In genomic region chr16:83817022-83817421, GRCh38 we compare ENCODE assay signal across 19 cellular contexts. TPM values are rescaled to one million over a fixed set of nuclear protein-coding genes. Genes with fewer than 3 reads are reported as not detected.
DNase-seq lines count a peak whose midpoint lies in the region; ATAC-seq, FAIRE-seq and TF ChIP-seq lines count a peak whose summit lies in the region.
"Had no signal": no experiment of that assay in that cellular context is flagged by ENCODE, and none has a peak within 500 bp of the region (broad histone marks: within the 10 kb centered on the region; RNA-seq: fewer than 3 reads in every experiment).

No MANE protein-coding gene starts in this region.

- H3K27me3 Mint-ChIP-seq in stimulated activated naive CD8-positive, alpha-beta T cell treated with anti-CD3 and anti-CD28 coated beads, Interleukin-15, amount 100 ng/mL, for 72 hours: peaks cover under 1% of the 10 kb centered on the region

- H3K27ac Mint-ChIP-seq in stimulated activated naive CD8-positive, alpha-beta T cell treated with anti-CD3 and anti-CD28 coated beads, Interleukin-15, amount 100 ng/mL, for 72 hours: no peak overlapping the region
- H3K27ac Mint-ChIP-seq: CD4-positive, alpha-beta T cell had no signal

- POLR2A ChIA-PET in PC-9 (lab: Charles Lee; ENCODE audit: unreplicated experiment): no interaction called here

- peaks cover 0 to 2% of the 10 kb centered on the region in 2 donors for H3K9me3 ChIP-seq in neuronal stem cell (replicated peaks in 1 of 2; ENCODE audit: control insufficient read depth in 2 of 2, insufficient read depth in 1 of 2, low read depth in 1 of 2, low read length in 2 of 2)
- no peaks in the 10 kb centered on the region for H3K9me3 ChIP-seq in PC-9 (ENCODE audit: insufficient read depth, low read depth)
- H3K9me3 ChIP-seq: A549, Caco-2 had no signal

- H3K9me2 ChIP-seq in PC-9 (ENCODE audit: insufficient read depth): no peaks in the 10 kb centered on the region

- H3K4ac ChIP-seq in neuronal stem cell (ENCODE audit: low read length): no peak overlapping the region

- CTCF ChIA-PET in PC-9 (lab: Charles Lee): no interaction called here

- no peak overlapping the region for H3K14ac ChIP-seq in neuronal stem cell (ENCODE audit: low read length)

- H2AFZ ChIP-seq in neuronal stem cell (ENCODE audit: low read length): no peak overlapping the region
- H2AFZ ChIP-seq in PC-9: no peak overlapping the region

- H3K9ac ChIP-seq in neuronal stem cell (ENCODE audit: low read depth, low read length, poor library complexity): no peak overlapping the region

- H3K4me2 ChIP-seq in neuronal stem cell (ENCODE audit: insufficient read depth, low read length, poor library complexity, severe bottlenecking) (no peak overlapping the region), PC-9 (no peak overlapping the region)
- H3K4me2 ChIP-seq: A549 had no signal

- no peak for TF ChIP-seq CTCF in PC-9 (conservative IDR thresholded peaks at IDR 0.05)

- peaks cover 3 to 13% of the 10 kb centered on the region in 2 donors for H3K36me3 ChIP-seq in neuronal stem cell (replicated peaks in 1 of 2; ENCODE audit: control insufficient read depth in 2 of 2, insufficient read depth in 2 of 2, low read length in 2 of 2)
- H3K36me3 ChIP-seq in PC-9 (ENCODE audit: low read depth): peaks cover 6% of the 10 kb centered on the region; the same call in 1 of the 2 replicates

- ATAC-seq in stimulated activated naive CD8-positive, alpha-beta T cell treated with anti-CD3 and anti-CD28 coated beads, Interleukin-15, Interleukin-2, amounts not matched to agents 100 U/mL and 50 U/mL, for 24 hours: peak; percentile 28
- ATAC-seq in stimulated activated naive CD8-positive, alpha-beta T cell treated with anti-CD3 and anti-CD28 coated beads, Interleukin-15, amount 100 ng/mL, for 72 hours: no peak
- ATAC-seq: A549 had no signal

- no TSS peak for BruUV-seq in PC-9 (replicated peaks; lab: Mats Ljungman, UMichigan)

- intact Hi-C loops in PC-9 (cut with micrococcal nuclease; ENCODE audit: unreplicated experiment): no loop called here

- no CpG with 5 or more reads among the region's 12 CpGs for WGBS in neuronal stem cell (ENCODE audit: extremely low coverage in 2 of 2, insufficient read length in 2 of 2, insufficient replicate concordance in 1 of 2), 2 donors

- H3K4me1 ChIP-seq in neuronal stem cell (ENCODE audit: control insufficient read depth in 2 of 2, insufficient read depth in 1 of 2, low read depth in 1 of 2, low read length in 2 of 2): peaks cover 7 to 18% of the 10 kb centered on the region in 2 donors
- no peaks in the 10 kb centered on the region for H3K4me1 ChIP-seq in PC-9 (replicated peaks; ENCODE audit: insufficient read depth)

- H2BK5ac ChIP-seq in neuronal stem cell (ENCODE audit: low read length): no peak overlapping the region

- no peak for FAIRE-seq in HTR-8/SVneo (lab: Jason Lieb, UNC)
- FAIRE-seq: A549, D721Med, G401.6, GM12891, GM19239, H1 had no signal

- no peak overlapping the region for H3K4me3 Mint-ChIP-seq in stimulated activated naive CD8-positive, alpha-beta T cell treated with anti-CD3 and anti-CD28 coated beads, Interleukin-15, amount 100 ng/mL, for 72 hours
- H3K4me3 Mint-ChIP-seq: CD4-positive, alpha-beta T cell; H9 had no signal

- no peak overlapping the region for H4K91ac ChIP-seq in neuronal stem cell (ENCODE audit: low read depth, low read length, poor library complexity)

- H3K18ac ChIP-seq in neuronal stem cell (ENCODE audit: low read length): no peak overlapping the region

- no peaks in the 10 kb centered on the region for H3K79me1 ChIP-seq in neuronal stem cell (ENCODE audit: low read depth, low read length)

- H3K4me1 Mint-ChIP-seq in stimulated activated naive CD8-positive, alpha-beta T cell treated with anti-CD3 and anti-CD28 coated beads, Interleukin-15, amount 100 ng/mL, for 72 hours: peaks cover 5% of the 10 kb centered on the region

- H3K27ac ChIP-seq in neuronal stem cell (replicated peaks; ENCODE audit: low read length): no peak overlapping the region
- H3K27ac ChIP-seq in PC-9: no peak overlapping the region
- H3K27ac ChIP-seq: 22Rv1, A549, C4-2B had no signal

- H3K23ac ChIP-seq in neuronal stem cell (ENCODE audit: low read depth, low read length, poor library complexity): no peak overlapping the region

- no peaks in the 10 kb centered on the region for H4K20me1 ChIP-seq in PC-9 (ENCODE audit: insufficient read depth)

- H3K9me3 Mint-ChIP-seq in stimulated activated naive CD8-positive, alpha-beta T cell treated with anti-CD3 and anti-CD28 coated beads, Interleukin-15, amount 100 ng/mL, for 72 hours: no peaks in the 10 kb centered on the region
- H3K9me3 Mint-ChIP-seq: CD4-positive, alpha-beta T cell; H9 had no signal

- H3K4me3 ChIP-seq in neuronal stem cell (ENCODE audit: low read length in 2 of 2) (no peak overlapping the region), PC-9 (no peak overlapping the region)
- H3K4me3 ChIP-seq: A549 had no signal

- H4K8ac ChIP-seq in neuronal stem cell (ENCODE audit: low read depth, low read length): no peak overlapping the region

- H3F3A ChIP-seq in PC-9 (ENCODE audit: insufficient read depth, low read depth): peaks cover 17% of the 10 kb centered on the region; the same call in 1 of the 2 replicates

- DNase-seq in DMS153 (lab: John Stamatoyannopoulos, UW): peak; percentile 8
- no peak for DNase-seq in DMS153 treated with DMSO at 0.1 percent for 48 hours (lab: John Stamatoyannopoulos, UW; ENCODE audit: unreplicated experiment)
- no peak for DNase-seq in stimulated activated naive CD8-positive, alpha-beta T cell treated with anti-CD3 and anti-CD28 coated beads, Interleukin-15, Interleukin-2, amounts not matched to agents 100 U/mL and 50 U/mL, for 24 hours
- no peak for DNase-seq in stimulated activated naive CD8-positive, alpha-beta T cell treated with anti-CD3 and anti-CD28 coated beads, Interleukin-15, amount 100 ng/mL, for 72 hours
- DNase-seq in neuronal stem cell (ENCODE audit: low spot score): no peak
- no peak for DNase-seq in PC-9
- no peak for DNase-seq in HTR-8/SVneo (ENCODE audit: insufficient read length, low spot score)
- DNase-seq: AML-193; Caco-2; CD4-positive, alpha-beta T cell; H9 had no signal

- H2BK15ac ChIP-seq in neuronal stem cell (ENCODE audit: low read length): no peak overlapping the region

- H2AK5ac ChIP-seq in neuronal stem cell (ENCODE audit: low read depth, low read length): peak overlapping the region; percentile 5

- H2BK12ac ChIP-seq in neuronal stem cell (ENCODE audit: low read length): no peak overlapping the region

- H3K27me3 ChIP-seq in neuronal stem cell (ENCODE audit: control insufficient read depth in 3 of 3, insufficient read depth in 3 of 3, low read depth in 1 of 3, low read length in 3 of 3): no peaks in the 10 kb centered on the region
- H3K27me3 ChIP-seq in PC-9 (ENCODE audit: insufficient read depth, low read depth): peaks cover 34% of the 10 kb centered on the region

- H3K79me2 ChIP-seq in PC-9 (ENCODE audit: low read depth): no peaks in the 10 kb centered on the region

- no peak overlapping the region for H2BK120ac ChIP-seq in neuronal stem cell (ENCODE audit: low read depth, low read length)

RNA-seq across cellular contexts. Expression of gene HSBP1, which starts 9.2 kb away (rescaled TPM):
- polyA plus RNA-seq in neuronal stem cell (2013, experiment 1 of 2): 276 TPM
- polyA plus RNA-seq in neuronal stem cell (2013, experiment 2 of 2): 269 TPM
- 89.9 and 130 TPM in 2 replicates for total RNA-seq in PC-9 (2021)
